Comparison of ENCODE assay signal across 8 cellular contexts in genomic region chr15:35444557-35445204, GRCh38.
A peak's percentile ranks its signal among the peaks of the same experiment; 100 is the strongest.
DNase-seq lines count a peak whose midpoint lies in the region; ATAC-seq and TF ChIP-seq lines count a peak whose summit lies in the region.

No MANE protein-coding gene starts in this region.

- POLR2A ChIA-PET in activated CD8-positive, alpha-beta T cell treated with anti-CD3 and anti-CD28 coated beads for 36 hours (lab: Charles Lee), result no interaction called here
- POLR2A ChIA-PET in activated CD8-positive, alpha-beta T cell treated with anti-CD3 and anti-CD28 coated beads, Interleukin-2, amount 10 ng/mL, durations not matched to agents 7 days and 5 days (lab: Charles Lee), result no interaction called here
- POLR2A ChIA-PET in WTC11 (lab: Charles Lee), result interaction anchor here (1.2 kb wide), 1 partner anchor 149 kb away, joined by 3 read pairs; no protein-coding TSS in a partner anchor

- H3K36me3 Mint-ChIP-seq in activated CD8-positive, alpha-beta T cell treated with anti-CD3 and anti-CD28 coated beads for 36 hours (ENCODE audit: low read depth), result peaks cover 5% of the 10 kb centered on the region
- no peaks in the 10 kb centered on the region for H3K36me3 Mint-ChIP-seq in activated CD8-positive, alpha-beta T cell treated with anti-CD3 and anti-CD28 coated beads, Interleukin-2, amount 10 ng/mL, durations not matched to agents 7 days and 5 days (ENCODE audit: low read depth)
- H3K36me3 Mint-ChIP-seq in WTC11 (peaks cover 14% of the 10 kb centered on the region), immature natural killer cell (peaks cover 5 to 19% (median 16%) of the 10 kb centered on the region in 3 donors), type B pancreatic cell (peaks cover 18% of the 10 kb centered on the region)

- H3K4me1 Mint-ChIP-seq in activated CD8-positive, alpha-beta T cell treated with anti-CD3 and anti-CD28 coated beads for 36 hours (ENCODE audit: low read depth), result no peaks in the 10 kb centered on the region
- no peaks in the 10 kb centered on the region for H3K4me1 Mint-ChIP-seq in activated CD8-positive, alpha-beta T cell treated with anti-CD3 and anti-CD28 coated beads, Interleukin-2, amount 10 ng/mL, durations not matched to agents 7 days and 5 days (ENCODE audit: low read depth)
- H3K4me1 Mint-ChIP-seq in WTC11, result peaks cover 34% of the 10 kb centered on the region
- no peaks in the 10 kb centered on the region for H3K4me1 Mint-ChIP-seq in immature natural killer cell
- peaks cover 19% of the 10 kb centered on the region for H3K4me1 Mint-ChIP-seq in type B pancreatic cell (ENCODE audit: unreplicated experiment)

- H3K9me3 Mint-ChIP-seq in activated CD8-positive, alpha-beta T cell treated with anti-CD3 and anti-CD28 coated beads for 36 hours, result peaks cover 2% of the 10 kb centered on the region
- H3K9me3 Mint-ChIP-seq in activated CD8-positive, alpha-beta T cell treated with anti-CD3 and anti-CD28 coated beads, Interleukin-2, amount 10 ng/mL, durations not matched to agents 7 days and 5 days (ENCODE audit: insufficient read depth), result no peaks in the 10 kb centered on the region
- H3K9me3 Mint-ChIP-seq in WTC11 (peaks cover 16% of the 10 kb centered on the region), immature natural killer cell (peaks cover 0 to 2% (median 0%) of the 10 kb centered on the region in 6 donors), type B pancreatic cell (peaks cover 7% of the 10 kb centered on the region)

- no peak for ATAC-seq in activated CD8-positive, alpha-beta T cell treated with anti-CD3 and anti-CD28 coated beads for 36 hours
- ATAC-seq in activated CD8-positive, alpha-beta T cell treated with anti-CD3 and anti-CD28 coated beads, Interleukin-2, amount 10 ng/mL, durations not matched to agents 7 days and 5 days, result no peak
- peak; percentile 52 for ATAC-seq in WTC11
- ATAC-seq in HG03432 (IDR thresholded peaks at IDR 0.05; ENCODE audit: unreplicated experiment), result no peak

- H3K4me3 ChIP-seq in LNCaP clone FGC (ENCODE audit: low read depth, low read length), result no peak overlapping the region

- no peaks in the 10 kb centered on the region for H3K27me3 Mint-ChIP-seq in activated CD8-positive, alpha-beta T cell treated with anti-CD3 and anti-CD28 coated beads for 36 hours
- H3K27me3 Mint-ChIP-seq in activated CD8-positive, alpha-beta T cell treated with anti-CD3 and anti-CD28 coated beads, Interleukin-2, amount 10 ng/mL, durations not matched to agents 7 days and 5 days (ENCODE audit: low read depth), result no peaks in the 10 kb centered on the region
- no peaks in the 10 kb centered on the region for H3K27me3 Mint-ChIP-seq in WTC11 (ENCODE audit: low read depth)
- peaks cover 0 to 2% (median 1%) of the 10 kb centered on the region in 3 donors for H3K27me3 Mint-ChIP-seq in immature natural killer cell (ENCODE audit: low read depth in 3 of 3)
- no peaks in the 10 kb centered on the region for H3K27me3 Mint-ChIP-seq in type B pancreatic cell

- H3K27ac Mint-ChIP-seq in activated CD8-positive, alpha-beta T cell treated with anti-CD3 and anti-CD28 coated beads for 36 hours, result no peak overlapping the region
- H3K27ac Mint-ChIP-seq in activated CD8-positive, alpha-beta T cell treated with anti-CD3 and anti-CD28 coated beads, Interleukin-2, amount 10 ng/mL, durations not matched to agents 7 days and 5 days, result no peak overlapping the region
- H3K27ac Mint-ChIP-seq in WTC11 (peak overlapping the region; percentile 65; the same call in 1 of the 2 replicates), immature natural killer cell (no peak overlapping the region), type B pancreatic cell (no peak overlapping the region)

- intact Hi-C loops in activated CD8-positive, alpha-beta T cell treated with anti-CD3 and anti-CD28 coated beads for 36 hours (cut with micrococcal nuclease), result loop anchor here (2.0 to 10.0 kb wide), 2 partner anchors 150 to 366 kb away; no protein-coding TSS in a partner anchor

- no peak for DNase-seq in activated CD8-positive, alpha-beta T cell treated with anti-CD3 and anti-CD28 coated beads for 36 hours
- DNase-seq in activated CD8-positive, alpha-beta T cell treated with anti-CD3 and anti-CD28 coated beads, Interleukin-2, amount 10 ng/mL, durations not matched to agents 7 days and 5 days, result no peak
- no peak for DNase-seq in LNCaP clone FGC (ENCODE audit: low read depth)
- DNase-seq in WTC11 (ENCODE audit: low spot score), result no peak
- peak in 2 of 3 donors; percentile 1 for DNase-seq in immature natural killer cell
- no peak for DNase-seq in type B pancreatic cell (ENCODE audit: extremely low spot score, unreplicated experiment)
- DNase-seq in stimulated activated CD4-positive, alpha-beta T cell treated with anti-CD3 and anti-CD28 coated beads, Interleukin-4, amount 100 ng/mL, for 24 hours, result no peak

- H3K4me3 Mint-ChIP-seq in activated CD8-positive, alpha-beta T cell treated with anti-CD3 and anti-CD28 coated beads for 36 hours, result no peak overlapping the region
- H3K4me3 Mint-ChIP-seq in activated CD8-positive, alpha-beta T cell treated with anti-CD3 and anti-CD28 coated beads, Interleukin-2, amount 10 ng/mL, durations not matched to agents 7 days and 5 days, result no peak overlapping the region
- no peak overlapping the region for H3K4me3 Mint-ChIP-seq in WTC11
- no peak overlapping the region for H3K4me3 Mint-ChIP-seq in immature natural killer cell
- H3K4me3 Mint-ChIP-seq in type B pancreatic cell, result no peak overlapping the region

- CTCF ChIA-PET in activated CD8-positive, alpha-beta T cell treated with anti-CD3 and anti-CD28 coated beads for 36 hours (lab: Charles Lee), result interaction anchor here (0.6 to 5.1 kb wide), 30 partner anchors 11 to 475 kb away, joined by 3 to 68 read pairs (median 4); partner anchors contain the start of gene AQR
- CTCF ChIA-PET in activated CD8-positive, alpha-beta T cell treated with anti-CD3 and anti-CD28 coated beads, Interleukin-2, amount 10 ng/mL, durations not matched to agents 7 days and 5 days (lab: Charles Lee), result interaction anchor here (0.6 to 4.2 kb wide), 32 partner anchors 11 to 480 kb away, joined by 3 to 62 read pairs (median 4); partner anchors contain the start of gene AQR
- CTCF ChIA-PET in WTC11 (lab: Charles Lee), result interaction anchor here (0.6 to 5.4 kb wide), 73 partner anchors 9 to 595 kb away, joined by 3 to 159 read pairs (median 4); partner anchors contain the start of gene AQR

- TF ChIP-seq CTCF in activated CD8-positive, alpha-beta T cell treated with anti-CD3 and anti-CD28 coated beads for 36 hours (IDR thresholded peaks at IDR 0.05), result peak; percentile 80
- peak; percentile 76 for TF ChIP-seq CTCF in LNCaP clone FGC (IDR thresholded peaks at IDR 0.05; ENCODE audit: control insufficient read depth, extremely low read depth, insufficient read depth)
- TF ChIP-seq CTCF in WTC11 (IDR thresholded peaks at IDR 0.05), result peak; percentile 76
- peak; percentile 90 for TF ChIP-seq CTCF in type B pancreatic cell (conservative IDR thresholded peaks at IDR 0.05)

TF ChIP-seq in WTC11, 78 proteins besides CTCF, POLR2A, EP300 and RAD21:
- TF ChIP-seq SMAD3 (CRISPR knock-in tag; IDR thresholded peaks at IDR 0.05; ENCODE audit: borderline replicate concordance) (no peak), TP53 (CRISPR knock-in tag; IDR thresholded peaks at IDR 0.05) (no peak)

Comparison
In these comparisons a context has a peak if more than half of its experiments do, and no peak if none do; other contexts are left out.
1. DNase-seq: peak in immature natural killer cell (2 of 3); none in activated CD8-positive, alpha-beta T cell treated with anti-CD3 and anti-CD28 coated beads for 36 hours (single experiment), activated CD8-positive, alpha-beta T cell treated with anti-CD3 and anti-CD28 coated beads, Interleukin-2, amount 10 ng/mL, durations not matched to agents 7 days and 5 days (single experiment), LNCaP clone FGC (single experiment), WTC11 (single experiment), type B pancreatic cell (single experiment) and stimulated activated CD4-positive, alpha-beta T cell treated with anti-CD3 and anti-CD28 coated beads, Interleukin-4, amount 100 ng/mL, for 24 hours (single experiment).
2. Peak in every context shown above with its lines, with median percentiles within 50 percentile points of each other: CTCF ChIP-seq.